15 cellular contexts compared by ENCODE assay signal in genomic region chr3:111151438-111151837, GRCh38.
DNase-seq lines count a peak whose midpoint lies in the region; ATAC-seq and TF ChIP-seq lines count a peak whose summit lies in the region.
"Had no signal": no experiment of that assay in that cellular context is flagged by ENCODE, and none has a peak within 500 bp of the region (broad histone marks: within the 10 kb centered on the region; RNA-seq: fewer than 3 reads in every experiment).

No MANE protein-coding gene starts in this region.

- H3K27ac ChIP-seq in AG04450 (ENCODE audit: low read depth, low read length): no peak overlapping the region
- H3K27ac ChIP-seq in psoas muscle: no peak overlapping the region
- H3K27ac ChIP-seq: KMS-11, upper lobe of left lung had no signal

- H3K4me3 ChIP-seq in AG04450 (ENCODE audit: low read depth, low read length): no peak overlapping the region
- no peak overlapping the region for H3K4me3 ChIP-seq in psoas muscle
- H3K4me3 ChIP-seq: upper lobe of left lung had no signal

- H3K4me1 ChIP-seq in psoas muscle: no peaks in the 10 kb centered on the region
- H3K4me1 ChIP-seq: upper lobe of left lung had no signal

- H3K4me1 Mint-ChIP-seq in glutamatergic neuron (ENCODE audit: low read depth, unreplicated experiment): no peaks in the 10 kb centered on the region
- H3K4me1 Mint-ChIP-seq in activated T-helper 1 cell treated with anti-CD3 and anti-CD28 coated beads, Interleukin-12 subunit alpha, Interleukin-12 subunit beta, Interleukin-2, Interleukin-4 antibody, amounts not matched to agents 30 ng/mL and 10 ng/mL and 1 ng/mL, durations not matched to agents 14 hours and 24 hours and 36 hours (ENCODE audit: low read depth): no peaks in the 10 kb centered on the region
- H3K4me1 Mint-ChIP-seq: activated T-helper 17 cell treated with anti-CD3 and anti-CD28 coated beads, Interleukin-2, amount 50 U/mL, for 72 hours; immature natural killer cell had no signal

- intact Hi-C loops in psoas muscle (cut with DNase I): no loop called here
- intact Hi-C loops in activated T-helper 1 cell treated with anti-CD3 and anti-CD28 coated beads, Interleukin-12 subunit alpha, Interleukin-12 subunit beta, Interleukin-2, Interleukin-4 antibody, amounts not matched to agents 30 ng/mL and 10 ng/mL and 1 ng/mL, durations not matched to agents 14 hours and 24 hours and 36 hours (cut with micrococcal nuclease): no loop called here

- H3K9me3 ChIP-seq in AG04450 (ENCODE audit: control insufficient read depth, insufficient read depth, low read length) (no peaks in the 10 kb centered on the region), psoas muscle (no peaks in the 10 kb centered on the region)
- H3K9me3 ChIP-seq: upper lobe of left lung had no signal

- peaks cover 2% of the 10 kb centered on the region for H3K27me3 Mint-ChIP-seq in glutamatergic neuron (ENCODE audit: unreplicated experiment)
- H3K27me3 Mint-ChIP-seq in activated T-helper 1 cell treated with anti-CD3 and anti-CD28 coated beads, Interleukin-12 subunit alpha, Interleukin-12 subunit beta, Interleukin-2, Interleukin-4 antibody, amounts not matched to agents 30 ng/mL and 10 ng/mL and 1 ng/mL, durations not matched to agents 14 hours and 24 hours and 36 hours (ENCODE audit: insufficient read depth): no peaks in the 10 kb centered on the region
- H3K27me3 Mint-ChIP-seq: activated T-helper 17 cell treated with anti-CD3 and anti-CD28 coated beads, Interleukin-2, amount 50 U/mL, for 72 hours had no signal

- no peak overlapping the region for H3K27ac Mint-ChIP-seq in glutamatergic neuron (ENCODE audit: unreplicated experiment)
- H3K27ac Mint-ChIP-seq in activated T-helper 1 cell treated with anti-CD3 and anti-CD28 coated beads, Interleukin-12 subunit alpha, Interleukin-12 subunit beta, Interleukin-2, Interleukin-4 antibody, amounts not matched to agents 30 ng/mL and 10 ng/mL and 1 ng/mL, durations not matched to agents 14 hours and 24 hours and 36 hours: no peak overlapping the region
- H3K27ac Mint-ChIP-seq: activated T-helper 17 cell treated with anti-CD3 and anti-CD28 coated beads, Interleukin-2, amount 50 U/mL, for 72 hours; immature natural killer cell had no signal

- CTCF ChIA-PET in AG04450 (lab: Charles Lee): no interaction called here

- POLR2A ChIA-PET in AG04450 (lab: Yijun Ruan, JAX): no interaction called here

- no peaks in the 10 kb centered on the region for H3K27me3 ChIP-seq in AG04450 (ENCODE audit: control insufficient read depth, insufficient read depth, low read length)
- H3K27me3 ChIP-seq in psoas muscle (ENCODE audit: insufficient read depth in 3 of 3, low read length in 2 of 3): no peaks in the 10 kb centered on the region
- H3K27me3 ChIP-seq: upper lobe of left lung had no signal

- H3K36me3 ChIP-seq in psoas muscle (ENCODE audit: insufficient read depth in 1 of 2, low read depth in 1 of 2): no peaks in the 10 kb centered on the region

- 0 out of 2 replicates have a peak, but pooled peaks have one; percentile 10 for TF ChIP-seq CTCF in AG04450 (IDR thresholded peaks at IDR 0.05; ENCODE audit: low read depth, low read length)
- no peak for TF ChIP-seq CTCF in glutamatergic neuron (IDR thresholded peaks at IDR 0.05; ENCODE audit: partially characterized antibody, unreplicated experiment)
- TF ChIP-seq CTCF in psoas muscle (IDR thresholded peaks at IDR 0.05): no peak

- no peaks in the 10 kb centered on the region for H3K36me3 Mint-ChIP-seq in glutamatergic neuron (ENCODE audit: unreplicated experiment)
- H3K36me3 Mint-ChIP-seq in activated T-helper 1 cell treated with anti-CD3 and anti-CD28 coated beads, Interleukin-12 subunit alpha, Interleukin-12 subunit beta, Interleukin-2, Interleukin-4 antibody, amounts not matched to agents 30 ng/mL and 10 ng/mL and 1 ng/mL, durations not matched to agents 14 hours and 24 hours and 36 hours (ENCODE audit: low read depth): no peaks in the 10 kb centered on the region
- H3K36me3 Mint-ChIP-seq: immature natural killer cell had no signal

- ATAC-seq in psoas muscle (no peak), HG03342 (IDR thresholded peaks at IDR 0.05; ENCODE audit: unreplicated experiment) (no peak)
- ATAC-seq: activated T-helper 17 cell treated with anti-CD3 and anti-CD28 coated beads, Interleukin-2, amount 50 U/mL, for 72 hours had no signal

- H3K9me3 Mint-ChIP-seq in glutamatergic neuron (ENCODE audit: unreplicated experiment): no peaks in the 10 kb centered on the region
- H3K9me3 Mint-ChIP-seq in activated T-helper 1 cell treated with anti-CD3 and anti-CD28 coated beads, Interleukin-12 subunit alpha, Interleukin-12 subunit beta, Interleukin-2, Interleukin-4 antibody, amounts not matched to agents 30 ng/mL and 10 ng/mL and 1 ng/mL, durations not matched to agents 14 hours and 24 hours and 36 hours: peaks cover under 1% of the 10 kb centered on the region
- H3K9me3 Mint-ChIP-seq: activated T-helper 17 cell treated with anti-CD3 and anti-CD28 coated beads, Interleukin-2, amount 50 U/mL, for 72 hours; immature natural killer cell had no signal

- H3K4me3 Mint-ChIP-seq in glutamatergic neuron (ENCODE audit: unreplicated experiment): no peak overlapping the region
- H3K4me3 Mint-ChIP-seq in activated T-helper 1 cell treated with anti-CD3 and anti-CD28 coated beads, Interleukin-12 subunit alpha, Interleukin-12 subunit beta, Interleukin-2, Interleukin-4 antibody, amounts not matched to agents 30 ng/mL and 10 ng/mL and 1 ng/mL, durations not matched to agents 14 hours and 24 hours and 36 hours: no peak overlapping the region
- H3K4me3 Mint-ChIP-seq: activated T-helper 17 cell treated with anti-CD3 and anti-CD28 coated beads, Interleukin-2, amount 50 U/mL, for 72 hours; immature natural killer cell had no signal

- no peak for DNase-seq in AG04450 (ENCODE audit: low read depth, low spot score)
- DNase-seq in HS-27A (ENCODE audit: low read depth): peak; percentile 72
- DNase-seq in astrocyte of the hippocampus (ENCODE audit: low read depth, low spot score): peak; percentile 82
- peak; percentile 31 for DNase-seq in iPS-NIHi11 (ENCODE audit: low spot score)
- DNase-seq in glutamatergic neuron: no peak
- no peak for DNase-seq in psoas muscle
- DNase-seq in activated T-helper 1 cell treated with anti-CD3 and anti-CD28 coated beads, Interleukin-12 subunit alpha, Interleukin-12 subunit beta, Interleukin-2, Interleukin-4 antibody, amounts not matched to agents 30 ng/mL and 10 ng/mL and 1 ng/mL, durations not matched to agents 14 hours and 24 hours and 36 hours (ENCODE audit: low spot score): no peak
- DNase-seq: activated CD4-positive, CD25-positive, alpha-beta regulatory T cell; C1 segment of cervical spinal cord; immature natural killer cell; NCI-H2171 treated with DMSO at 0.1 percent for 48 hours; upper lobe of left lung had no signal

Comparison
In these comparisons a context has a peak if more than half of its experiments do, and no peak if none do; other contexts are left out.
1. DNase-seq: peak in HS-27A (single experiment), astrocyte of the hippocampus (single experiment) and iPS-NIHi11 (single experiment); none in AG04450 (single experiment), glutamatergic neuron (single experiment), psoas muscle (0 of 2) and activated T-helper 1 cell treated with anti-CD3 and anti-CD28 coated beads, Interleukin-12 subunit alpha, Interleukin-12 subunit beta, Interleukin-2, Interleukin-4 antibody, amounts not matched to agents 30 ng/mL and 10 ng/mL and 1 ng/mL, durations not matched to agents 14 hours and 24 hours and 36 hours (single experiment).